ENCODE assay signal across 25 cellular contexts in the genomic region with DNA sequence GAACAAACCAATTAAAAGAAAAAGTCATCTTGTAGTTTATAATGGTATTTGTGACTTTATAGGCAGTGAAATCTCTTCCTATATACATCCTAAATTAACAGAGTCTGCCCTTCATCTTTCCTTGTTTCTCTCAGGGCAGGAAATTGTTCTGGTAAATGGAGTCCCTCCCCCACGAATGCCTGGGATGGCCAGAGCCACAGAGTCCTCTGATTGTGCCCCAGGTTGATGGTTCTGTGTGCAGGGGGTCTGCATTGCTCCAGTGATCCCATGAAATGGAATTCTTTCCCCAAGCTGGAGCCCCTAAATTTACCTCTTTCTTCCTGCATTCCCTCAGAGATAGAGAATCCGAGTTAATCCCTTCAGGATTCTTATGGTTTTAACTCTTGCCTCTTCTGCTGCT.
DNase-seq lines count a peak whose midpoint lies in the region; ATAC-seq and TF ChIP-seq lines count a peak whose summit lies in the region.
"Had no signal": no experiment of that assay in that cellular context is flagged by ENCODE, and none has a peak within 500 bp of the region (broad histone marks: within the 10 kb centered on the region; RNA-seq: fewer than 3 reads in every experiment).

No MANE protein-coding gene starts in this region.

- H3K9me3 ChIP-seq in IMR-90 (ENCODE audit: control insufficient read depth, insufficient read depth, low read length) (no peaks in the 10 kb centered on the region), WERI-Rb-1 (ENCODE audit: severe bottlenecking) (no peaks in the 10 kb centered on the region)

- H3K27ac Mint-ChIP-seq in WTC11 (no peak overlapping the region), mesothelial cell of epicardium (peak overlapping the region; percentile 51)
- H3K27ac Mint-ChIP-seq in activated T-cell treated with anti-CD3 and anti-CD28 coated beads, Interleukin-2, amount 50 U/mL, for 72 hours, result no peak overlapping the region
- H3K27ac Mint-ChIP-seq: B cell; CD8-positive, alpha-beta T cell; IgD-negative memory B cell had no signal

- in situ Hi-C loops in IMR-90 (cut with MboI; ENCODE audit: low sequenced_read_pairs), result no loop called here

- H3K18ac ChIP-seq in IMR-90 (ENCODE audit: low read depth, low read length), result no peak overlapping the region

- no peaks in the 10 kb centered on the region for H3K27me3 ChIP-seq in IMR-90 (ENCODE audit: control insufficient read depth, insufficient read depth, low read length)
- peaks cover 2% of the 10 kb centered on the region for H3K27me3 ChIP-seq in WERI-Rb-1 (ENCODE audit: insufficient read depth, low read depth, severe bottlenecking)

- H3K56ac ChIP-seq in IMR-90 (ENCODE audit: extremely low read depth, insufficient read depth, low read length), result no peak overlapping the region

- no peak overlapping the region for H3K4ac ChIP-seq in IMR-90 (ENCODE audit: low read depth, low read length)

- intact Hi-C loops in IMR-90 (cut with micrococcal nuclease), result no loop called here

- POLR2A ChIA-PET in IMR-90 (lab: Charles Lee; ENCODE audit: unreplicated experiment), result no interaction called here
- POLR2A ChIA-PET in WTC11 (lab: Charles Lee), result no interaction called here

- H2AK5ac ChIP-seq in IMR-90 (ENCODE audit: low read depth, low read length), result no peak overlapping the region

- H3K36me3 ChIP-seq in IMR-90 (ENCODE audit: control insufficient read depth, insufficient read depth, low read length) (no peaks in the 10 kb centered on the region), WERI-Rb-1 (no peaks in the 10 kb centered on the region)

- no peak overlapping the region for H3K4me2 ChIP-seq in IMR-90 (ENCODE audit: low read depth, low read length)
- H3K4me2 ChIP-seq: KMS-11 had no signal

- H3K4me3 ChIP-seq in IMR-90 (ENCODE audit: insufficient read depth, low read depth, low read length) (no peak overlapping the region), WERI-Rb-1 (ENCODE audit: low read depth, low read length) (no peak overlapping the region)

- no peak overlapping the region; the same call in 1 of the 2 replicates for H4K91ac ChIP-seq in IMR-90 (ENCODE audit: insufficient read depth, low read depth, low read length)

- DNase-seq in IMR-90, result no peak
- no peak for DNase-seq in WTC11 (ENCODE audit: low spot score)
- no peak for DNase-seq in mesothelial cell of epicardium (ENCODE audit: low spot score in 2 of 2, unreplicated experiment in 2 of 2)
- no peak for DNase-seq in activated T-cell treated with anti-CD3 and anti-CD28 coated beads, Interleukin-2, amount 50 U/mL, for 72 hours
- DNase-seq in caudate nucleus (lab: John Stamatoyannopoulos, UW), result no peak
- DNase-seq in WERI-Rb-1, result no peak
- DNase-seq: CD8-positive, alpha-beta T cell; DMS 273 treated with DMSO at 0.1 percent for 48 hours; DMS79; EL; GF-D8; NCI-H1092 treated with DMSO at 0.1 percent for 48 hours; NCI-H1436; NCI-H187 treated with DMSO at 0.1 percent for 48 hours; NCI-H446; NCI-H524 treated with DMSO at 0.1 percent for 48 hours; NCI-H774; Right ventricle myocardium superior; RPMI8226; T-helper 1 cell had no signal

- H3K27ac ChIP-seq in IMR-90 (ENCODE audit: insufficient read depth, low read length) (no peak overlapping the region), caudate nucleus (ENCODE audit: low read depth, low read length) (no peak overlapping the region), WERI-Rb-1 (no peak overlapping the region)
- H3K27ac ChIP-seq: C4-2B, KMS-11 had no signal

- H2AFZ ChIP-seq in IMR-90 (replicated peaks; ENCODE audit: low read length, poor library complexity), result peak overlapping the region; percentile 27

- no TSS peak for BruUV-seq in IMR-90 (replicated peaks; lab: Mats Ljungman, UMichigan)

- H3K4me1 Mint-ChIP-seq in WTC11 (peaks cover 35% of the 10 kb centered on the region), mesothelial cell of epicardium (peaks cover 17% of the 10 kb centered on the region)
- H3K4me1 Mint-ChIP-seq in activated T-cell treated with anti-CD3 and anti-CD28 coated beads, Interleukin-2, amount 50 U/mL, for 72 hours (ENCODE audit: low read depth), result no peaks in the 10 kb centered on the region

- no peaks in the 10 kb centered on the region for H3K27me3 Mint-ChIP-seq in WTC11 (ENCODE audit: low read depth)
- peaks cover 23% of the 10 kb centered on the region for H3K27me3 Mint-ChIP-seq in mesothelial cell of epicardium (ENCODE audit: low read depth)
- peaks cover 9% of the 10 kb centered on the region for H3K27me3 Mint-ChIP-seq in activated T-cell treated with anti-CD3 and anti-CD28 coated beads, Interleukin-2, amount 50 U/mL, for 72 hours (ENCODE audit: low read depth)

- no peak overlapping the region for H3K9ac ChIP-seq in IMR-90 (ENCODE audit: low read depth, low read length)
- H3K9ac ChIP-seq: KMS-11 had no signal

- ATAC-seq in IMR-90 (ENCODE audit: low read depth) (no peak), WTC11 (peak; percentile 60; the same call in 1 of the 2 replicates), HG02870 (IDR thresholded peaks at IDR 0.05; ENCODE audit: unreplicated experiment) (no peak)
- no peak for ATAC-seq in activated T-cell treated with anti-CD3 and anti-CD28 coated beads, Interleukin-2, amount 50 U/mL, for 72 hours (replicated peaks in 1 of 2)
- ATAC-seq: CD8-positive, alpha-beta T cell had no signal

- H3K4me3 Mint-ChIP-seq in WTC11, result no peak overlapping the region
- H3K4me3 Mint-ChIP-seq in mesothelial cell of epicardium, result no peak overlapping the region
- H3K4me3 Mint-ChIP-seq in activated T-cell treated with anti-CD3 and anti-CD28 coated beads, Interleukin-2, amount 50 U/mL, for 72 hours, result no peak overlapping the region
- H3K4me3 Mint-ChIP-seq: B cell; CD8-positive, alpha-beta T cell; IgD-negative memory B cell had no signal

- CTCF ChIA-PET in IMR-90 (lab: Yijun Ruan, JAX), result no interaction called here
- CTCF ChIA-PET in WTC11 (lab: Charles Lee), result interaction anchor here (1.3 kb wide), 1 partner anchor 284 kb away, joined by 3 read pairs; no protein-coding TSS in a partner anchor

- H3K9me1 ChIP-seq in IMR-90 (ENCODE audit: insufficient read depth, low read length), result peaks cover 12% of the 10 kb centered on the region; the same call in 1 of the 2 replicates

- no peak overlapping the region for H2BK120ac ChIP-seq in IMR-90 (ENCODE audit: low read depth, low read length)

- no peak overlapping the region for H2AK9ac ChIP-seq in IMR-90 (replicated peaks; ENCODE audit: low read depth, low read length, poor library complexity)

- no peak overlapping the region for H3K23ac ChIP-seq in IMR-90 (ENCODE audit: low read depth, low read length)

- H3K14ac ChIP-seq in IMR-90 (replicated peaks; ENCODE audit: low read depth, low read length), result no peak overlapping the region

- WGBS in IMR-90 (ENCODE audit: extremely low coverage in 2 of 2, insufficient read length in 1 of 2), 2 experiments, result no CpG with 5 or more reads among the region's 2 CpGs

- H3K79me1 ChIP-seq in IMR-90 (ENCODE audit: low read depth in 1 of 2, low read length in 2 of 2), result no peaks in the 10 kb centered on the region

- no peak for TF ChIP-seq POLR2A in IMR-90 (IDR thresholded peaks at IDR 0.05; ENCODE audit: low read depth, low read length)

- H2BK15ac ChIP-seq in IMR-90 (ENCODE audit: low read depth, low read length), result no peak overlapping the region

- peak overlapping the region in 1 of 2 experiments; percentile 40; a peak in 1 of 4 replicates for H4K8ac ChIP-seq in IMR-90 (ENCODE audit: low read depth in 2 of 2, low read length in 2 of 2)

- no peaks in the 10 kb centered on the region for H4K20me1 ChIP-seq in IMR-90 (ENCODE audit: insufficient read depth, low read length)

- H3K9me3 Mint-ChIP-seq in WTC11 (peaks cover 7% of the 10 kb centered on the region), mesothelial cell of epicardium (no peaks in the 10 kb centered on the region)
- H3K9me3 Mint-ChIP-seq in activated T-cell treated with anti-CD3 and anti-CD28 coated beads, Interleukin-2, amount 50 U/mL, for 72 hours, result peaks cover 0 to 1% of the 10 kb centered on the region in 2 donors
- H3K9me3 Mint-ChIP-seq: CD8-positive, alpha-beta T cell had no signal

- H4K5ac ChIP-seq in IMR-90 (ENCODE audit: low read depth, low read length), result no peak overlapping the region

- no peak for TF ChIP-seq CTCF in IMR-90 (conservative IDR thresholded peaks at IDR 0.05; ENCODE audit: low read depth, low read length)
- no peak for TF ChIP-seq CTCF in WTC11 (IDR thresholded peaks at IDR 0.05)
- no peak for TF ChIP-seq CTCF in mesothelial cell of epicardium (IDR thresholded peaks at IDR 0.05; ENCODE audit: unreplicated experiment)
- no peak for TF ChIP-seq CTCF in WERI-Rb-1 (IDR thresholded peaks at IDR 0.05; ENCODE audit: low read depth, low read length)

- no peak overlapping the region for H2BK20ac ChIP-seq in IMR-90 (ENCODE audit: low read depth, low read length)

- TF ChIP-seq RAD21 in IMR-90 (IDR thresholded peaks at IDR 0.05; ENCODE audit: low read length), result no peak

- dilution Hi-C loops in IMR-90 (cut with HindIII; ENCODE audit: low sequenced_read_pairs, unreplicated experiment), result no loop called here

- no peak overlapping the region for H2BK5ac ChIP-seq in IMR-90 (ENCODE audit: low read depth, low read length, poor library complexity, severe bottlenecking)

- no peaks in the 10 kb centered on the region; the same call in 1 of the 2 replicates for H3K36me3 Mint-ChIP-seq in WTC11
- no peaks in the 10 kb centered on the region for H3K36me3 Mint-ChIP-seq in mesothelial cell of epicardium
- peaks cover 0 to 1% of the 10 kb centered on the region in 2 donors for H3K36me3 Mint-ChIP-seq in activated T-cell treated with anti-CD3 and anti-CD28 coated beads, Interleukin-2, amount 50 U/mL, for 72 hours (ENCODE audit: insufficient read depth in 2 of 2)
- H3K36me3 Mint-ChIP-seq: CD8-positive, alpha-beta T cell; IgD-negative memory B cell had no signal

- peaks cover 11% of the 10 kb centered on the region for H3K4me1 ChIP-seq in IMR-90 (ENCODE audit: control insufficient read depth, insufficient read depth, low read length)

TF ChIP-seq in IMR-90, 13 proteins besides CTCF, POLR2A, EP300 and RAD21:
- no peak for TF ChIP-seq RFX5 (IDR thresholded peaks at IDR 0.05; ENCODE audit: low read depth, low read length)
- TF ChIP-seq RCOR1 (IDR thresholded peaks at IDR 0.05; ENCODE audit: insufficient replicate concordance, low read length), result no peak
- no peak for TF ChIP-seq NFE2L2 (IDR thresholded peaks at IDR 0.05; ENCODE audit: low read depth, low read length)
- TF ChIP-seq MAFK (IDR thresholded peaks at IDR 0.05; ENCODE audit: low read depth, low read length), result no peak
- no peak for TF ChIP-seq SMC3 (IDR thresholded peaks at IDR 0.05; ENCODE audit: low read depth, low read length)
